11 cellular contexts compared by ENCODE assay signal in the genomic region with DNA sequence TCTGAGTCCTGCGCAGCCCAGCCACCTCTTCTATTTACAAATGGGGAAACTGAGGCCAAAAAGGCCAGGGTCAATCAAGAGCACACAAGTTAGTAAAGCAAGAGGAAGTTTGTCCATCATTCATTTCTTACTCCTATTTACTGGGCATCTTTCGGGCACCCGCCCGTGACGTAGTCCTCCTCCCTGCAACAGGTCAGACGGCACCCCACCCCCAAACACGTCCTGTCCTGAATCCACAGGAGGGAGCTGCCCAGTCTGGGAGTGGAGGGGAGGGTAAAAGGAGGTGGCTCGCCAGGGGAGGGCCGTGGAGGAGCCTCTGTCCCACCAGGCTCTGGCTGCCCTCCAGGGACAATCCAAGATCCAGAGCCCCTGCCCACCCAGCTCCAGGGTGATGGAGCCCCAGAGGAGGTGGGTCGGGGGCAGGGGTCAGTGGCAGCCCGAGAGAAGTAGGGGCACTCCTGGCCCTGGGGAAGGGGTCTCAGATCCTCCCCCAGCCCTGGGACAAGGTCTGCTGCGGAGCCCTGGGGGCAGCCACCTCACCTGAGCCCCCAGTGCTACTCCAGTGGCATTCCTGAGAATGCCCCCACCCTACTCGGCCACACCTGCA. TPM values are rescaled to one million over a fixed set of nuclear protein-coding genes. Genes with fewer than 3 reads are reported as not detected.
DNase-seq lines count a peak whose midpoint lies in the region; FAIRE-seq and TF ChIP-seq lines count a peak whose summit lies in the region.
"Had no signal": no experiment of that assay in that cellular context is flagged by ENCODE, and none has a peak within 500 bp of the region (broad histone marks: within the 10 kb centered on the region; RNA-seq: fewer than 3 reads in every experiment).

No MANE protein-coding gene starts in this region.

- no peak overlapping the region for H3K4ac ChIP-seq in mesendoderm (ENCODE audit: low read depth, low read length)

- no peak overlapping the region for H4K8ac ChIP-seq in mesendoderm (ENCODE audit: low read depth, low read length)

- peak overlapping the region; percentile 19 for H3K18ac ChIP-seq in mesendoderm (ENCODE audit: low read length)

- H3K79me2 ChIP-seq in mesendoderm (ENCODE audit: control insufficient read depth, insufficient read depth, low read length): peaks cover 12% of the 10 kb centered on the region

- H3K4me1 ChIP-seq in mesendoderm (ENCODE audit: control insufficient read depth, low read depth, low read length) (peaks cover 8% of the 10 kb centered on the region), transverse colon (peaks cover 43 to 72% (median 58%) of the 10 kb centered on the region in 4 donors), small intestine (ENCODE audit: control insufficient read depth in 2 of 2, insufficient read depth in 1 of 2, low read depth in 1 of 2, low read length in 1 of 2) (peaks cover 0 to 8% of the 10 kb centered on the region in 2 donors)
- peaks cover 20% of the 10 kb centered on the region for H3K4me1 ChIP-seq in CD4-positive, alpha-beta memory T cell (ENCODE audit: insufficient read depth, low read length)

- POLR2A ChIA-PET in CD4-positive, alpha-beta memory T cell (lab: Charles Lee; ENCODE audit: partially characterized antibody): no interaction called here

- DNase-seq in NCI-H226 (peak; percentile 88), chondrocyte (ENCODE audit: low spot score) (no peak), mesendoderm (no peak), transverse colon (no peak), small intestine (no peak), HCEC 1CT (no peak)
- DNase-seq in CD4-positive, alpha-beta memory T cell: no peak
- DNase-seq: activated CD8-positive, alpha-beta memory T cell treated with anti-CD3 and anti-CD28 coated beads, Interleukin-2, amount 50 U/mL, for 4 hours; cerebellar nuclear complex; GF-D8 had no signal

- H3K4me3 ChIP-seq in mesendoderm (ENCODE audit: low read length) (no peak overlapping the region), transverse colon (no peak overlapping the region), small intestine (ENCODE audit: low read depth in 1 of 2, low read length in 2 of 2) (no peak overlapping the region)
- H3K4me3 ChIP-seq in CD4-positive, alpha-beta memory T cell (ENCODE audit: low read length in 2 of 2): no peak overlapping the region

- no peak for TF ChIP-seq EP300 in transverse colon (IDR thresholded peaks at IDR 0.05; ENCODE audit: low read depth)

- FAIRE-seq in small intestine (lab: Jason Lieb, UNC): no peak

- H3K23ac ChIP-seq in mesendoderm (ENCODE audit: low read length): no peak overlapping the region

- H2BK5ac ChIP-seq in mesendoderm (ENCODE audit: low read length): no peak overlapping the region

- H3K27me3 Mint-ChIP-seq in chondrocyte (ENCODE audit: low read depth): no peaks in the 10 kb centered on the region
- H3K27me3 Mint-ChIP-seq in CD4-positive, alpha-beta memory T cell: peaks cover 13 to 22% of the 10 kb centered on the region in 2 donors

- no peak overlapping the region for H3K27ac ChIP-seq in mesendoderm (ENCODE audit: low read depth, low read length)
- peak overlapping the region; percentile 86 to 97 (median 88) for H3K27ac ChIP-seq in transverse colon
- H3K27ac ChIP-seq in small intestine (ENCODE audit: low read depth in 1 of 2, low read length in 1 of 2): peak overlapping the region in 1 of 2 donors; percentile 8
- H3K27ac ChIP-seq in CD4-positive, alpha-beta memory T cell (ENCODE audit: low read depth, low read length): no peak overlapping the region

- H2BK120ac ChIP-seq in mesendoderm (ENCODE audit: low read depth, low read length): peak overlapping the region; percentile 30

- no peak overlapping the region for H4K5ac ChIP-seq in mesendoderm (ENCODE audit: low read length)

- H2AK5ac ChIP-seq in mesendoderm (ENCODE audit: low read length): no peak overlapping the region

- intact Hi-C loops in transverse colon (cut with DNase I; ENCODE audit: low total_unique reads): no loop called here
- intact Hi-C loops in CD4-positive, alpha-beta memory T cell (cut with micrococcal nuclease): no loop called here

- H3K79me1 ChIP-seq in mesendoderm (ENCODE audit: low read length): peaks cover 6% of the 10 kb centered on the region

- H3K9me3 ChIP-seq in transverse colon (no peaks in the 10 kb centered on the region), small intestine (ENCODE audit: control insufficient read depth, low read depth) (no peaks in the 10 kb centered on the region)
- no peaks in the 10 kb centered on the region for H3K9me3 ChIP-seq in CD4-positive, alpha-beta memory T cell (ENCODE audit: control insufficient read depth in 1 of 2, low read length in 2 of 2)

- peak overlapping the region; percentile 76 for H3K56ac ChIP-seq in mesendoderm (ENCODE audit: low read length)

- peaks cover 51% of the 10 kb centered on the region for H3K4me1 Mint-ChIP-seq in chondrocyte (ENCODE audit: low read depth)
- H3K4me1 Mint-ChIP-seq in CD4-positive, alpha-beta memory T cell: peaks cover 0 to 2% (median under 1%) of the 10 kb centered on the region in 4 donors

- no CpG with 5 or more reads among the region's 13 CpGs for WGBS in mesendoderm (ENCODE audit: extremely low coverage, insufficient coverage, low lambda C conversion rate)
- WGBS in transverse colon (ENCODE audit: low coverage in 1 of 2), 2 donors: 36% methylated on average over 13 of the region's 13 CpGs; no CpG with 5 or more reads in 1 of the 2 donors
- WGBS in small intestine, 3 donors: 47 to 62% (median 57%) methylated on average over 13 of the region's 13 CpGs

- no peaks in the 10 kb centered on the region for H3K36me3 Mint-ChIP-seq in chondrocyte (ENCODE audit: low read depth)
- H3K36me3 Mint-ChIP-seq in CD4-positive, alpha-beta memory T cell: no peaks in the 10 kb centered on the region

- in situ Hi-C loops in transverse colon (cut with MboI; ENCODE audit: low pct_ligation_motif_present in 1 of 4, low pct_unique_long_range_greater_than_20kb in 1 of 4, low sequenced_read_pairs in 3 of 4): no loop called here

- peak overlapping the region; percentile 58 for H3K9ac ChIP-seq in mesendoderm (ENCODE audit: low read length)

- CTCF ChIA-PET in CD4-positive, alpha-beta memory T cell (lab: Charles Lee; ENCODE audit: partially characterized antibody): interaction anchor here (1.4 kb wide), 1 partner anchor 13 kb away, joined by 4 read pairs; no protein-coding TSS in a partner anchor

- H3K27ac Mint-ChIP-seq in chondrocyte (ENCODE audit: unreplicated experiment): peak overlapping the region; percentile 87
- H3K27ac Mint-ChIP-seq in CD4-positive, alpha-beta memory T cell: no peak overlapping the region

- H3K4me2 ChIP-seq in mesendoderm (ENCODE audit: low read length): no peak overlapping the region

- H3K9me3 Mint-ChIP-seq in chondrocyte (ENCODE audit: low read depth): no peaks in the 10 kb centered on the region
- H3K9me3 Mint-ChIP-seq in CD4-positive, alpha-beta memory T cell: no peaks in the 10 kb centered on the region

- TF ChIP-seq POLR2A in transverse colon (IDR thresholded peaks at IDR 0.05): no peak

- H3K36me3 ChIP-seq in mesendoderm (ENCODE audit: control insufficient read depth, insufficient read depth, low read length): no peaks in the 10 kb centered on the region
- H3K36me3 ChIP-seq in transverse colon: no peaks in the 10 kb centered on the region
- H3K36me3 ChIP-seq in small intestine (ENCODE audit: control insufficient read depth in 2 of 2, insufficient read depth in 2 of 2, low read length in 2 of 2): no peaks in the 10 kb centered on the region
- H3K36me3 ChIP-seq in CD4-positive, alpha-beta memory T cell (ENCODE audit: insufficient read depth, low read length): no peaks in the 10 kb centered on the region

- H2BK15ac ChIP-seq in mesendoderm (replicated peaks; ENCODE audit: low read depth): no peak overlapping the region

- TF ChIP-seq CTCF in chondrocyte (IDR thresholded peaks at IDR 0.05) (no peak), transverse colon (IDR thresholded peaks at IDR 0.05) (no peak)

- no peaks in the 10 kb centered on the region for H3K27me3 ChIP-seq in mesendoderm (ENCODE audit: insufficient read depth, low read length, poor library complexity)
- peaks cover 63% of the 10 kb centered on the region for H3K27me3 ChIP-seq in transverse colon
- H3K27me3 ChIP-seq in small intestine (ENCODE audit: control insufficient read depth in 2 of 2, insufficient read depth in 2 of 2, low read length in 2 of 2): no peaks in the 10 kb centered on the region
- H3K27me3 ChIP-seq in CD4-positive, alpha-beta memory T cell (ENCODE audit: insufficient read depth, low read length): peaks cover 18% of the 10 kb centered on the region

- H3K4me3 Mint-ChIP-seq in chondrocyte (ENCODE audit: unreplicated experiment): peak overlapping the region; percentile 61
- peak overlapping the region in 3 of 8 donors; percentile 3 to 49 (median 47) for H3K4me3 Mint-ChIP-seq in CD4-positive, alpha-beta memory T cell

RNA-seq across cellular contexts. Expression of gene LAMA5, which starts 2.5 kb away (rescaled TPM):
- total RNA-seq in chondrocyte: 156 to 368 TPM (median 355 TPM) in 3 replicates
- polyA plus RNA-seq in mesendoderm (2013, experiment 1 of 2): 39.1 TPM
- 37.2 TPM for polyA plus RNA-seq in mesendoderm (2013, experiment 2 of 2)
- total RNA-seq in transverse colon: 100 to 1,000 TPM in 2 of 4 donors, 10 to 100 TPM in 2; 33.2 to 269 (median 91.3) TPM
- 10 to 100 TPM in 1 of 3 donors, 1 to 10 TPM in 2; 1.3 to 39.8 (median 6.2) TPM for polyA plus RNA-seq in small intestine
- total RNA-seq in CD4-positive, alpha-beta memory T cell: under 1 TPM in 1 of 2 experiments, not detected in 1; 0.49 TPM
- polyA plus RNA-seq in CD4-positive, alpha-beta memory T cell: not detected

RNA-seq across cellular contexts. Expression of gene RPS21, which starts 17.3 kb away (rescaled TPM):
- total RNA-seq in chondrocyte (830 to 911 TPM (median 873 TPM) in 3 replicates), transverse colon (1,000 to 10,000 TPM in 3 of 4 donors, 100 to 1,000 TPM in 1; 585 to 2,728 (median 1,375) TPM)
- polyA plus RNA-seq in mesendoderm (2013, experiment 1 of 2): 3,271 TPM
- polyA plus RNA-seq in mesendoderm (2013, experiment 2 of 2): 3,207 TPM
- 1,000 to 10,000 TPM; 2,545 to 8,814 (median 4,142) TPM for polyA plus RNA-seq in small intestine
- 1,000 to 10,000 TPM; 3,142 to 3,368 TPM for total RNA-seq in CD4-positive, alpha-beta memory T cell
- polyA plus RNA-seq in CD4-positive, alpha-beta memory T cell: 1,000 to 10,000 TPM; 1,968 to 2,753 TPM

RNA-seq across cellular contexts. Expression of gene CABLES2, which starts 37.5 kb away (rescaled TPM):
- total RNA-seq in chondrocyte (6.4 to 7.8 TPM (median 6.5 TPM) in 3 replicates), transverse colon (10 to 100 TPM in 1 of 4 donors, 1 to 10 TPM in 3; 3.7 to 10.1 (median 8.5) TPM)
- 4.4 TPM for polyA plus RNA-seq in mesendoderm (2013, experiment 1 of 2)
- 4.3 TPM for polyA plus RNA-seq in mesendoderm (2013, experiment 2 of 2)
- 1 to 10 TPM; 1.3 to 4.7 (median 2.4) TPM for polyA plus RNA-seq in small intestine
- 1 to 10 TPM; 5.9 to 7.5 TPM for total RNA-seq in CD4-positive, alpha-beta memory T cell
- polyA plus RNA-seq in CD4-positive, alpha-beta memory T cell: 1 to 10 TPM in 1 of 2 donors, under 1 TPM in 1; 0.45 to 1.8 TPM

RNA-seq across cellular contexts. Expression of gene RBBP8NL, which starts 57.7 kb away (rescaled TPM):
- total RNA-seq in chondrocyte (not detected in 3 replicates), transverse colon (1 to 10 TPM in 3 of 4 donors, under 1 TPM in 1; 0.75 to 9.4 (median 4.3) TPM)
- 0.31 TPM for polyA plus RNA-seq in mesendoderm (2013, experiment 1 of 2)
- 0.36 TPM for polyA plus RNA-seq in mesendoderm (2013, experiment 2 of 2)
- polyA plus RNA-seq in small intestine: 10 to 100 TPM in 2 of 3 donors, 1 to 10 TPM in 1; 8.0 to 28.0 (median 14.9) TPM
- total RNA-seq in CD4-positive, alpha-beta memory T cell: not detected
- not detected for polyA plus RNA-seq in CD4-positive, alpha-beta memory T cell
- total RNA-seq: omental fat pad had no signal

Comparison
In these comparisons a context has a peak if more than half of its experiments do, and no peak if none do; other contexts are left out.
1. H3K27ac ChIP-seq: peak in transverse colon (4 of 4); none in mesendoderm (single experiment) and CD4-positive, alpha-beta memory T cell (single experiment).
2. RNA of gene LAMA5, which starts 2.5 kb away (total RNA-seq): 156 to 368 TPM in chondrocyte and 33.2 to 269 TPM in transverse colon; 0.49 TPM in CD4-positive, alpha-beta memory T cell; every median in the first group is over 10 times any median in the second.